Comparison of ENCODE assay signal across 23 cellular contexts in genomic region chr2:160303076-160303475, GRCh38.
DNase-seq lines count a peak whose midpoint lies in the region; ATAC-seq and TF ChIP-seq lines count a peak whose summit lies in the region.
"Had no signal": no experiment of that assay in that cellular context is flagged by ENCODE, and none has a peak within 500 bp of the region (broad histone marks: within the 10 kb centered on the region; RNA-seq: fewer than 3 reads in every experiment).

No MANE protein-coding gene starts in this region.

- H3K27ac Mint-ChIP-seq in chondrocyte (ENCODE audit: unreplicated experiment): peak overlapping the region; percentile 65
- peak overlapping the region; percentile 38 for H3K27ac Mint-ChIP-seq in osteocyte (ENCODE audit: unreplicated experiment)
- H3K27ac Mint-ChIP-seq: CD4-positive, alpha-beta T cell had no signal

- 18% methylated on average over 2 of the region's 2 CpGs for WGBS in GM23248 (ENCODE audit: low coverage in 1 of 2, low lambda C conversion rate in 2 of 2, missing lambda C conversion rate in 2 of 2), 2 experiments

- H3K4me2 ChIP-seq in GM23248 (ENCODE audit: unreplicated experiment): no peak overlapping the region

- peaks cover 96% of the 10 kb centered on the region for H3K4me1 ChIP-seq in left ventricle myocardium inferior
- peaks cover 88% of the 10 kb centered on the region for H3K4me1 ChIP-seq in GM23248 (ENCODE audit: insufficient read depth)
- H3K4me1 ChIP-seq: Caco-2, SJCRH30 had no signal

- peak overlapping the region; percentile 69 for H3K27ac ChIP-seq in left ventricle myocardium inferior (replicated peaks)
- peak overlapping the region; percentile 98 for H3K27ac ChIP-seq in GM23248
- H3K27ac ChIP-seq: BLaER1, SJCRH30 had no signal

- no peak overlapping the region for H3K9ac ChIP-seq in GM23248
- H3K9ac ChIP-seq: BLaER1 had no signal

- TF ChIP-seq CTCF in left ventricle myocardium inferior (IDR thresholded peaks at IDR 0.05; ENCODE audit: borderline replicate concordance): no peak
- TF ChIP-seq CTCF in chondrocyte (IDR thresholded peaks at IDR 0.05): no peak
- no peak for TF ChIP-seq CTCF in osteocyte (IDR thresholded peaks at IDR 0.05)

- H3K9me3 ChIP-seq in left ventricle myocardium inferior (replicated peaks): no peaks in the 10 kb centered on the region
- no peaks in the 10 kb centered on the region for H3K9me3 ChIP-seq in GM23248 (ENCODE audit: low read depth)
- H3K9me3 ChIP-seq: BLaER1, Caco-2, SJCRH30 had no signal

- ATAC-seq in left ventricle myocardium superior: no peak
- ATAC-seq: Panc1 had no signal

- H3K4me3 Mint-ChIP-seq in chondrocyte (ENCODE audit: unreplicated experiment): no peak overlapping the region
- no peak overlapping the region for H3K4me3 Mint-ChIP-seq in osteocyte (ENCODE audit: unreplicated experiment)
- H3K4me3 Mint-ChIP-seq: CD4-positive, alpha-beta T cell had no signal

- H4K20me1 ChIP-seq in GM23248 (ENCODE audit: insufficient read depth): no peaks in the 10 kb centered on the region
- H4K20me1 ChIP-seq: BLaER1 had no signal

- H3K4me3 ChIP-seq in left ventricle myocardium inferior (no peak overlapping the region), GM23248 (no peak overlapping the region)
- H3K4me3 ChIP-seq: BLaER1, SJCRH30 had no signal

- H3K36me3 ChIP-seq in left ventricle myocardium inferior: peaks cover 40% of the 10 kb centered on the region
- H3K36me3 ChIP-seq in GM23248 (ENCODE audit: low read depth): peaks cover 48% of the 10 kb centered on the region

- H3K4me1 Mint-ChIP-seq in chondrocyte (ENCODE audit: low read depth): peaks cover 50% of the 10 kb centered on the region
- peaks cover 42% of the 10 kb centered on the region for H3K4me1 Mint-ChIP-seq in osteocyte (ENCODE audit: unreplicated experiment)

- peaks cover 87% of the 10 kb centered on the region for H3K79me2 ChIP-seq in GM23248 (ENCODE audit: insufficient read depth)

- H2AFZ ChIP-seq in GM23248: no peak overlapping the region

- no peak for DNase-seq in left ventricle myocardium inferior
- no peak for DNase-seq in left ventricle myocardium superior
- DNase-seq in GM23248: peak; percentile 33
- DNase-seq in chondrocyte (ENCODE audit: low spot score): no peak
- no peak for DNase-seq in osteocyte (ENCODE audit: extremely low spot score, unreplicated experiment)
- no peak for DNase-seq in HUDEP-2 (lab: John Stamatoyannopoulos, UW; ENCODE audit: unreplicated experiment in 76 of 76)
- no peak for DNase-seq in activated naive CD4-positive, alpha-beta T cell treated with anti-CD3 and anti-CD28 coated beads, Interleukin-2, amount 50 U/mL, for 16 hours
- DNase-seq: Caco-2; CD4-positive, alpha-beta T cell; DMS 273 treated with DMSO at 0.1 percent for 48 hours; DMS79 treated with DMSO at 0.1 percent for 48 hours; H7; KBM-7; MM.1S; NCI-H1092; NCI-H1436 treated with DMSO at 0.1 percent for 48 hours; NCI-H1930; NCI-H226; NCI-H510A treated with DMSO at 0.1 percent for 48 hours; NCI-H748 treated with DMSO at 0.1 percent for 48 hours; SJCRH30 had no signal

- H3K9me2 ChIP-seq in GM23248 (ENCODE audit: insufficient read depth): no peaks in the 10 kb centered on the region

- no peaks in the 10 kb centered on the region for H3K27me3 ChIP-seq in left ventricle myocardium inferior (ENCODE audit: low read depth)
- H3K27me3 ChIP-seq in GM23248 (replicated peaks; ENCODE audit: insufficient read depth): no peaks in the 10 kb centered on the region
- H3K27me3 ChIP-seq: BLaER1, SJCRH30 had no signal

- H3K36me3 Mint-ChIP-seq in chondrocyte (ENCODE audit: low read depth): peaks cover 37% of the 10 kb centered on the region
- H3K36me3 Mint-ChIP-seq in osteocyte (ENCODE audit: unreplicated experiment): peaks cover 52% of the 10 kb centered on the region

- H3F3A ChIP-seq in GM23248 (ENCODE audit: insufficient read depth): peaks cover 90% of the 10 kb centered on the region

- in situ Hi-C loops in GM23248 (cut with MboI): no loop called here

- intact Hi-C loops in left ventricle myocardium inferior (cut with micrococcal nuclease): no loop called here
- intact Hi-C loops in left ventricle myocardium superior (cut with micrococcal nuclease): no loop called here

- H3K27me3 Mint-ChIP-seq in chondrocyte (ENCODE audit: low read depth) (no peaks in the 10 kb centered on the region), osteocyte (ENCODE audit: unreplicated experiment) (no peaks in the 10 kb centered on the region)
- H3K27me3 Mint-ChIP-seq: CD4-positive, alpha-beta T cell had no signal

- no peaks in the 10 kb centered on the region for H3K9me3 Mint-ChIP-seq in chondrocyte (ENCODE audit: low read depth)
- H3K9me3 Mint-ChIP-seq in osteocyte (ENCODE audit: unreplicated experiment): no peaks in the 10 kb centered on the region
- H3K9me3 Mint-ChIP-seq: CD4-positive, alpha-beta T cell had no signal
